Comparison of ENCODE assay signal across 8 cellular contexts in the genomic region with DNA sequence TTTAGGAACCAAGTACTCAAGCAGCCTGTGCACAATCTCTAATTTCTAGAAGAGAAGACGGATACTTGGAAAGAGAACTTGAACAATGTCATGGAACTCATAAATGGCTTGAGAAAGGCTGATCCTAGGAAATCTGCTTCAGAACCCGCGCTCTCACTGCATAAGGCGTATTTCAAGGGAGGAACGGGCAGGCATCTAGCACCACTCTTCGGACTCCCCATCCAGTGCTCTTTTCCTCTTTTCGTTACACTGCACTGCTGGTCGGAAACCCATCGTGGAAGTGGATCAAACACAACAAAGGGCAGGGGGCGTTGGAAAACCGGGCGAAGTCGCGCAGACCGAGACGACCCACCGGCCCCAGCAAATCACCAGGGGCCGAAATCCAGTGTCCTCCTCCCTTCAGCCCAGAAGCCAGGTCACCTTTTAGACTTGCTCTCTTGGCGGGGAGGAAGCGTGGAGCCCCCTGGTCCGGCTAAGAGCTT. TPM values are rescaled to one million over a fixed set of nuclear protein-coding genes. Genes with fewer than 3 reads are reported as not detected.
A peak's percentile ranks its signal among the peaks of the same experiment; 100 is the strongest.
DNase-seq lines count a peak whose midpoint lies in the region; ATAC-seq and TF ChIP-seq lines count a peak whose summit lies in the region.

No MANE protein-coding gene starts in this region.

- H3K9me2 ChIP-seq in DOHH2 (replicated peaks; ENCODE audit: control insufficient read depth, low read length) = no peaks in the 10 kb centered on the region
- H3K9me2 ChIP-seq in MM.1S (replicated peaks; ENCODE audit: insufficient read depth, low read length) = no peaks in the 10 kb centered on the region

- H3K4me2 ChIP-seq in DOHH2 (ENCODE audit: low read length) (peak overlapping the region; percentile 85), MM.1S (ENCODE audit: low read depth, low read length) (peak overlapping the region; percentile 87)

- peak overlapping the region; percentile 56 for H2AFZ ChIP-seq in MM.1S (ENCODE audit: low read length)

- peaks cover 34% of the 10 kb centered on the region for H3K4me1 ChIP-seq in DOHH2 (ENCODE audit: control insufficient read depth, low read length)
- peaks cover 21% of the 10 kb centered on the region for H3K4me1 ChIP-seq in MM.1S (ENCODE audit: low read length)
- peaks cover 0 to 12% of the 10 kb centered on the region in 2 donors for H3K4me1 ChIP-seq in lung (ENCODE audit: control insufficient read depth in 2 of 2, insufficient read depth in 2 of 2, low read length in 2 of 2)
- peaks cover 31% of the 10 kb centered on the region for H3K4me1 ChIP-seq in upper lobe of right lung

- no peak for TF ChIP-seq CTCF in DOHH2 (IDR thresholded peaks at IDR 0.05; ENCODE audit: low read depth, low read length, poor library complexity, severe bottlenecking)
- no peak for TF ChIP-seq CTCF in MM.1S (IDR thresholded peaks at IDR 0.05; ENCODE audit: low read length)
- TF ChIP-seq CTCF in lung (IDR thresholded peaks at IDR 0.05; ENCODE audit: control extremely low read depth, extremely low read depth) = no peak
- TF ChIP-seq CTCF in upper lobe of right lung (IDR thresholded peaks at IDR 0.05) = no peak

- peaks cover 5% of the 10 kb centered on the region for H3K9me3 Mint-ChIP-seq in central memory CD8-positive, alpha-beta T cell

- H3K9me3 ChIP-seq in DOHH2 (ENCODE audit: control insufficient read depth, insufficient read depth, low read length) (peaks cover 3% of the 10 kb centered on the region; the same call in 1 of the 2 replicates), MM.1S (replicated peaks; ENCODE audit: insufficient read depth, low read length) (no peaks in the 10 kb centered on the region), lung (ENCODE audit: control insufficient read depth in 2 of 2, insufficient read depth in 1 of 2, low read length in 1 of 2) (peaks cover 0 to 3% of the 10 kb centered on the region in 2 donors), upper lobe of right lung (no peaks in the 10 kb centered on the region)

- peaks cover 26% of the 10 kb centered on the region for H3K36me3 Mint-ChIP-seq in central memory CD8-positive, alpha-beta T cell (ENCODE audit: insufficient read depth)

- H3K9ac ChIP-seq in MM.1S (ENCODE audit: low read length) = peak overlapping the region; percentile 94

- H3K4me1 Mint-ChIP-seq in central memory CD8-positive, alpha-beta T cell = peaks cover 39% of the 10 kb centered on the region

- H3K36me3 ChIP-seq in DOHH2 (ENCODE audit: control insufficient read depth, low read length) (peaks cover 28% of the 10 kb centered on the region), MM.1S (replicated peaks; ENCODE audit: insufficient read depth, low read length) (no peaks in the 10 kb centered on the region), lung (ENCODE audit: control insufficient read depth in 2 of 2, insufficient read depth in 2 of 2, low read length in 2 of 2) (peaks cover 0 to 13% of the 10 kb centered on the region in 2 donors), upper lobe of right lung (peaks cover 20% of the 10 kb centered on the region)

- H4K20me1 ChIP-seq in DOHH2 (ENCODE audit: control insufficient read depth, insufficient read depth, low read depth, low read length) (peaks cover 15% of the 10 kb centered on the region; the same call in 1 of the 2 replicates), MM.1S (ENCODE audit: insufficient read depth, low read length) (no peaks in the 10 kb centered on the region)

- H3F3A ChIP-seq in DOHH2 (ENCODE audit: control insufficient read depth, insufficient read depth) = peaks cover 13% of the 10 kb centered on the region; the same call in 1 of the 2 replicates
- peaks cover 26% of the 10 kb centered on the region for H3F3A ChIP-seq in MM.1S (ENCODE audit: insufficient read depth, low read length)

- no peak for ATAC-seq in central memory CD8-positive, alpha-beta T cell (replicated peaks; ENCODE audit: extremely low read depth, poor library complexity, severe bottlenecking)
- ATAC-seq in lung (ENCODE audit: insufficient read depth, low FRiP score) (no peak), upper lobe of right lung (no peak), HG03159 (IDR thresholded peaks at IDR 0.05; ENCODE audit: unreplicated experiment) (no peak)

- H3K4me3 ChIP-seq in DOHH2 (ENCODE audit: low read length) (peak overlapping the region; percentile 81), MM.1S (ENCODE audit: low read length) (peak overlapping the region; percentile 75), lung (peak overlapping the region; percentile 78), upper lobe of right lung (peak overlapping the region; percentile 90)

- H3K27me3 Mint-ChIP-seq in central memory CD8-positive, alpha-beta T cell = no peaks in the 10 kb centered on the region

- DNase-seq in MM.1S = no peak
- no peak for DNase-seq in central memory CD8-positive, alpha-beta T cell (ENCODE audit: low spot score in 2 of 2)
- no peak for DNase-seq in lung (ENCODE audit: low spot score)
- no peak for DNase-seq in upper lobe of right lung
- DNase-seq in DMS 273 (lab: John Stamatoyannopoulos, UW; ENCODE audit: unreplicated experiment) = no peak
- no peak for DNase-seq in HuH-7 (ENCODE audit: low spot score)

- H3K27ac Mint-ChIP-seq in central memory CD8-positive, alpha-beta T cell (ENCODE audit: low read depth) = peak overlapping the region; percentile 93

- no peaks in the 10 kb centered on the region for H3K27me3 ChIP-seq in DOHH2 (ENCODE audit: control insufficient read depth, low read length)
- H3K27me3 ChIP-seq in MM.1S (replicated peaks; ENCODE audit: insufficient read depth, low read length) = no peaks in the 10 kb centered on the region
- no peaks in the 10 kb centered on the region for H3K27me3 ChIP-seq in lung (ENCODE audit: control insufficient read depth, insufficient read depth)
- H3K27me3 ChIP-seq in upper lobe of right lung = no peaks in the 10 kb centered on the region

- WGBS in lung, 2 donors = 2 to 4% methylated on average over 20 to 21 of the region's 21 CpGs

- H3K4me3 Mint-ChIP-seq in central memory CD8-positive, alpha-beta T cell = peak overlapping the region; percentile 94

- peaks cover 55% of the 10 kb centered on the region for H3K79me2 ChIP-seq in DOHH2 (ENCODE audit: control insufficient read depth, low read length)
- peaks cover 44% of the 10 kb centered on the region for H3K79me2 ChIP-seq in MM.1S (ENCODE audit: low read length)

- intact Hi-C loops in upper lobe of right lung (cut with DNase I) = no loop called here

- H3K27ac ChIP-seq in DOHH2 (ENCODE audit: low read depth, low read length) = peak overlapping the region; percentile 79
- peak overlapping the region; percentile 87 for H3K27ac ChIP-seq in MM.1S (ENCODE audit: low read length)
- peak overlapping the region; percentile 94 to 96 for H3K27ac ChIP-seq in lung (ENCODE audit: low read depth in 1 of 2, low read length in 1 of 2)
- peak overlapping the region; percentile 98 for H3K27ac ChIP-seq in upper lobe of right lung

RNA-seq across cellular contexts. Expression of a gene that starts 0.5 kb away (rescaled TPM):
- 10 to 100 TPM; 12.7 to 36.5 TPM for total RNA-seq in lung
- polyA plus RNA-seq in lung = 10 to 100 TPM; 10.8 to 28.7 TPM
- 27.8 TPM for total RNA-seq in upper lobe of right lung

RNA-seq across cellular contexts. Expression of a gene that starts 10.6 kb away (rescaled TPM):
- 10 to 100 TPM; 26.0 to 26.4 TPM for total RNA-seq in lung
- polyA plus RNA-seq in lung = 10 to 100 TPM; 15.3 to 17.8 TPM
- total RNA-seq in upper lobe of right lung = 26.7 TPM
